In genomic region chr12:88243886-88244491, GRCh38 we compare ENCODE assay signal across 1 cellular context.
TF ChIP-seq lines count a peak whose summit lies in the region.

No MANE protein-coding gene starts in this region.

TF ChIP-seq in WTC11, 78 proteins besides CTCF, POLR2A, EP300 and RAD21 (continued from another document):
- TF ChIP-seq CBFB (CRISPR knock-in tag; IDR thresholded peaks at IDR 0.05; ENCODE audit: low read depth) (no peak), ZNF423 (CRISPR knock-in tag; IDR thresholded peaks at IDR 0.05) (no peak), ZNF396 (CRISPR knock-in tag; IDR thresholded peaks at IDR 0.05; ENCODE audit: borderline replicate concordance) (no peak), HMGXB4 (CRISPR knock-in tag; IDR thresholded peaks at IDR 0.05) (no peak), OVOL2 (CRISPR knock-in tag; IDR thresholded peaks at IDR 0.05; ENCODE audit: borderline replicate concordance) (no peak), ARID4B (CRISPR knock-in tag; IDR thresholded peaks at IDR 0.05; ENCODE audit: borderline replicate concordance) (no peak), NFE2L1 (CRISPR knock-in tag; IDR thresholded peaks at IDR 0.05) (no peak), ELF4 (CRISPR knock-in tag; IDR thresholded peaks at IDR 0.05; ENCODE audit: low read depth) (no peak), CREB1 (CRISPR knock-in tag; IDR thresholded peaks at IDR 0.05) (no peak), NFATC4 (CRISPR knock-in tag; IDR thresholded peaks at IDR 0.05) (no peak), CREM (CRISPR knock-in tag; IDR thresholded peaks at IDR 0.05) (no peak), E2F4 (CRISPR knock-in tag; IDR thresholded peaks at IDR 0.05; ENCODE audit: borderline replicate concordance, low read depth) (no peak)
